In genomic region chr1:14887936-14888335, GRCh38 we compare ENCODE assay signal across 26 cellular contexts.
"Had no signal": no experiment of that assay in that cellular context is flagged by ENCODE, and none has a peak within 500 bp of the region (broad histone marks: within the 10 kb centered on the region; RNA-seq: fewer than 3 reads in every experiment).

No MANE protein-coding gene starts in this region.

- H3K4me2 ChIP-seq: hepatocyte had no signal

- H3K4me3 Mint-ChIP-seq: mesothelial cell of epicardium; naive B cell; natural killer cell; nephron progenitor cell; stimulated activated naive B cell treated with anti-CD40 and anti-IgM and Interleukin-4, amounts not matched to agents 10 μg/mL and 1 μg/mL and 100 μg/mL, for 72 hours had no signal

- H3K36me3 ChIP-seq: left ventricle myocardium inferior, ovary, stomach, tibial artery, upper lobe of right lung had no signal

- H3K4me1 Mint-ChIP-seq: natural killer cell had no signal

- H3K9me3 ChIP-seq: left ventricle myocardium inferior, ovary, stomach, testis, tibial artery, upper lobe of right lung had no signal

- H3K9me3 Mint-ChIP-seq: mesothelial cell of epicardium; natural killer cell; nephron progenitor cell; stimulated activated naive B cell treated with anti-CD40 and anti-IgM and Interleukin-4, amounts not matched to agents 10 μg/mL and 1 μg/mL and 100 μg/mL, for 72 hours had no signal

- H3K27ac Mint-ChIP-seq: mesothelial cell of epicardium; natural killer cell; nephron progenitor cell; progenitor cell of endocrine pancreas; stimulated activated naive B cell treated with anti-CD40 and anti-IgM and Interleukin-4, amounts not matched to agents 10 μg/mL and 1 μg/mL and 100 μg/mL, for 72 hours had no signal

- FAIRE-seq: urothelium cell line had no signal

- H2AFZ ChIP-seq: hepatocyte had no signal

- H3K27me3 ChIP-seq: hepatocyte, ovary, stomach, testis, tibial artery, upper lobe of right lung had no signal

- H3K79me2 ChIP-seq: hepatocyte had no signal

- H3K4me1 ChIP-seq: left ventricle myocardium inferior, stomach, testis, upper lobe of right lung had no signal

- H3K27ac ChIP-seq: hepatocyte, left ventricle myocardium inferior, ovary, skin epidermis, stomach, testis, tibial artery, upper lobe of right lung had no signal

- H3K36me3 Mint-ChIP-seq: mesothelial cell of epicardium; naive B cell; natural killer cell; stimulated activated naive B cell treated with anti-CD40 and anti-IgM and Interleukin-4, amounts not matched to agents 10 μg/mL and 1 μg/mL and 100 μg/mL, for 72 hours had no signal

- DNase-seq: islet precursor cell; left ventricle myocardium inferior; mesendoderm; naive B cell; natural killer cell; nephron progenitor cell; ovary; right cardiac atrium; stimulated activated CD4-positive, alpha-beta T cell treated with anti-CD3 and anti-CD28 coated beads, Interleukin-12 subunit alpha, Interleukin-12 subunit beta, amount 100 ng/mL, for 4 hours; stimulated activated CD4-positive, alpha-beta T cell treated with anti-CD3 and anti-CD28 coated beads, Interleukin-15, amount 100 ng/mL, for 24 hours; stimulated activated CD4-positive, alpha-beta T cell treated with anti-CD3 and anti-CD28 coated beads, Interleukin-2, amount 100 ng/mL, for 24 hours; stimulated activated CD4-positive, alpha-beta T cell treated with anti-CD3 and anti-CD28 coated beads, Interleukin-4, amount 100 ng/mL, for 1 hour; stimulated activated naive B cell treated with anti-CD40 and anti-IgM and Interleukin-4, amounts not matched to agents 10 μg/mL and 1 μg/mL and 100 μg/mL, for 72 hours; stimulated activated naive CD8-positive, alpha-beta T cell treated with anti-CD3 and anti-CD28 coated beads, Interleukin-15, Interleukin-2, amounts not matched to agents 100 U/mL and 50 U/mL, for 24 hours; stomach; testis; tibial artery; trophoblast cell; upper lobe of right lung had no signal

- H3K27me3 Mint-ChIP-seq: progenitor cell of endocrine pancreas had no signal

- ATAC-seq: natural killer cell; right cardiac atrium; sciatic nerve; stimulated activated naive B cell treated with anti-CD40 and anti-IgM and Interleukin-4, amounts not matched to agents 10 μg/mL and 1 μg/mL and 100 μg/mL, for 72 hours; stimulated activated naive CD8-positive, alpha-beta T cell treated with anti-CD3 and anti-CD28 coated beads, Interleukin-15, Interleukin-2, amounts not matched to agents 100 U/mL and 50 U/mL, for 24 hours; upper lobe of right lung had no signal

- H3K4me3 ChIP-seq: hepatocyte, left ventricle myocardium inferior, lung, ovary, skin epidermis, stomach, testis, tibial artery, upper lobe of right lung had no signal
